ENCODE assay signal across 1 cellular context in genomic region chr7:143240323-143241168, GRCh38.
TF ChIP-seq lines count a peak whose summit lies in the region.

No MANE protein-coding gene starts in this region.

TF ChIP-seq in K562, 482 proteins besides CTCF, POLR2A, EP300 and RAD21:
- TF ChIP-seq STAT5A (IDR thresholded peaks at IDR 0.05; ENCODE audit: borderline replicate concordance, low read length) (0 out of 2 replicates have a peak, but pooled peaks have one; percentile 6), ZNF449 (CRISPR knock-in tag; IDR thresholded peaks at IDR 0.05) (no peak), HBP1 (CRISPR knock-in tag; IDR thresholded peaks at IDR 0.05) (no peak), CEBPG (CRISPR knock-in tag; IDR thresholded peaks at IDR 0.05) (no peak), CEBPG (tag; conservative IDR thresholded peaks at IDR 0.05 in 1 of 2, IDR thresholded peaks at IDR 0.05 in 1 of 2) (peak in 1 of 2 experiments; percentile 57; a peak in 1 of 4 replicates), CBX3 (IDR thresholded peaks at IDR 0.05; ENCODE audit: borderline replicate concordance in 1 of 2, low read length in 2 of 2) (peak in 1 of 2 experiments; percentile 49; a peak in 1 of 3 replicates), CC2D1A (IDR thresholded peaks at IDR 0.05) (peak; percentile 74), MAFK (IDR thresholded peaks at IDR 0.05; ENCODE audit: low read length) (no peak), CHAMP1 (IDR thresholded peaks at IDR 0.05) (no peak; the same call in 1 of the 2 replicates), TEAD4 (IDR thresholded peaks at IDR 0.05; ENCODE audit: low read length) (peak; percentile 57; the same call in 1 of the 2 replicates), TEAD4 (CRISPR knock-in tag; IDR thresholded peaks at IDR 0.05; ENCODE audit: borderline replicate concordance) (no peak), STAG1 (CRISPR knock-in tag; IDR thresholded peaks at IDR 0.05; ENCODE audit: borderline replicate concordance) (peak; percentile 33; the same call in 1 of the 2 replicates), E2F8 (IDR thresholded peaks at IDR 0.05; ENCODE audit: low read depth, partially characterized antibody) (peak; percentile 47), SMC3 (conservative IDR thresholded peaks at IDR 0.05; ENCODE audit: insufficient read depth, low read depth, low read length) (peak; percentile 93), ATF2 (CRISPR knock-in tag; IDR thresholded peaks at IDR 0.05) (no peak), XRCC5 (IDR thresholded peaks at IDR 0.05; ENCODE audit: low read depth, low read length) (peak; percentile 72; the same call in 1 of the 2 replicates), HDAC2 (IDR thresholded peaks at IDR 0.05) (no peak), BHLHE40 (IDR thresholded peaks at IDR 0.05; ENCODE audit: low read length) (peak; percentile 59), TEAD1 (CRISPR knock-in tag; IDR thresholded peaks at IDR 0.05) (0 out of 4 replicates have a peak, but pooled peaks of 1 of the 2 experiments have one; percentile 31), ARID2 (IDR thresholded peaks at IDR 0.05) (peak; percentile 39; the same call in 1 of the 2 replicates), RCOR1 (IDR thresholded peaks at IDR 0.05; ENCODE audit: borderline replicate concordance in 1 of 2, low read depth in 2 of 2, low read length in 2 of 2) (no peak), ZNF592 (IDR thresholded peaks at IDR 0.05) (peak; percentile 18; the same call in 1 of the 2 replicates), ATF7 (IDR thresholded peaks at IDR 0.05) (peak; percentile 44; the same call in 1 of the 2 replicates), KDM2B (CRISPR knock-in tag; IDR thresholded peaks at IDR 0.05) (peak; percentile 46; the same call in 1 of the 2 replicates), DEAF1 (CRISPR knock-in tag; IDR thresholded peaks at IDR 0.05) (peak; percentile 96), RB1 (IDR thresholded peaks at IDR 0.05; ENCODE audit: low read depth) (peak; percentile 45; the same call in 1 of the 2 replicates), ZSCAN32 (CRISPR knock-in tag; IDR thresholded peaks at IDR 0.05) (no peak), ELF2 (CRISPR knock-in tag; IDR thresholded peaks at IDR 0.05) (no peak)
